20 cellular contexts compared by ENCODE assay signal in genomic region chr13:58547419-58547818, GRCh38.
"Had no signal": no experiment of that assay in that cellular context is flagged by ENCODE, and none has a peak within 500 bp of the region (broad histone marks: within the 10 kb centered on the region; RNA-seq: fewer than 3 reads in every experiment).

No MANE protein-coding gene starts in this region.

- FAIRE-seq: colon, frontal cortex, keratinocyte had no signal

- H3K9me3 ChIP-seq: lower lobe of right lung, prostate gland, right atrium auricular region, testis, tibial artery had no signal

- H3K36me3 ChIP-seq: lower lobe of right lung, prostate gland, right atrium auricular region, tibial artery had no signal

- ATAC-seq: left ventricle myocardium superior; lower lobe of right lung; natural killer cell; sciatic nerve; stimulated activated effector memory CD8-positive, alpha-beta T cell treated with anti-CD3 and anti-CD28 coated beads, Interleukin-12 subunit alpha, Interleukin-12 subunit beta, amount 100 ng/mL, for 72 hours had no signal

- DNase-seq: dorsolateral prefrontal cortex; effector CD4-positive, alpha-beta T cell; head of caudate nucleus; left ventricle myocardium superior; lower lobe of right lung; natural killer cell; nucleus accumbens; stimulated activated CD4-positive, alpha-beta T cell treated with anti-CD3 and anti-CD28 coated beads, Interleukin-2, amount 100 ng/mL, for 24 hours; stimulated activated CD4-positive, alpha-beta T cell treated with anti-CD3 and anti-CD28 coated beads, Interleukin-4, amount 100 ng/mL, for 24 hours; stimulated activated naive CD4-positive, alpha-beta T cell treated with Interleukin-2 at 50 U/mL for 16 hours; substantia nigra; testis; tibial artery had no signal

- H3K4me3 ChIP-seq: dorsolateral prefrontal cortex, lower lobe of right lung, prostate gland, right atrium auricular region, testis, tibial artery had no signal

- H3K27me3 ChIP-seq: dorsolateral prefrontal cortex, right atrium auricular region, testis, tibial artery had no signal

- H3K4me1 ChIP-seq: lower lobe of right lung, prostate gland, right atrium auricular region, testis, tibial artery had no signal

- H3K27ac ChIP-seq: dorsolateral prefrontal cortex, lower lobe of right lung, prostate gland, right atrium auricular region, testis, tibial artery had no signal
